Comparison of ENCODE assay signal across 21 cellular contexts in the genomic region with DNA sequence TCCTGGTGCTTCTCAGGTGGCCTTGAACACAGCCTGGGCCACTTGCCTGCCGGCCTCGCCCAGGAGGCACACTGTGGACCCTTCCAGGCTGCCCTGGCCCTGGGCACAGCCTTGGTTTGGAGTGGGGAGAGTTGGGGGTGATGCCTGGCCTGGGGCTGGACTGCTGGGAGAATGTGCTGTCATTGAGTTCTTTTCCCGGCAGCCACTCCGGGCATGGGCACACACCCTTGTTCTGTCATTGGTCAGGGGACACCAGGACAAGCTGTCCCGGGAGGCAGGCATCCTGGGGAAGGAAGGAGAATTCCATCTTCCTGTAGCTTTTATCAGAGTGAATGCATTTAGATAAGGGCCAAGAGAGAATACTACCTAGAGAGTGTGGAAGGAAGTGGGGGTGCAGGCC.
"Had no signal": no experiment of that assay in that cellular context is flagged by ENCODE, and none has a peak within 500 bp of the region (broad histone marks: within the 10 kb centered on the region; RNA-seq: fewer than 3 reads in every experiment).

No MANE protein-coding gene starts in this region.

- H3K9me3 Mint-ChIP-seq: activated B cell treated with CpG ODN at 0.5 μM for 24 hours; activated naive CD8-positive, alpha-beta T cell treated with anti-CD3 and anti-CD28 coated beads for 36 hours; central memory CD8-positive, alpha-beta T cell; effector memory CD8-positive, alpha-beta T cell; memory B cell; stimulated activated naive CD8-positive, alpha-beta T cell treated with anti-CD3 and anti-CD28 coated beads, Interleukin-15, amount 100 ng/mL, for 72 hours; T-helper 1 cell treated with Interleukin-12 subunit alpha and Interleukin-12 subunit beta and Interleukin-4 antibody, amounts not matched to agents 30 μg/mL and 1 μg/mL, for 36 hours had no signal

- H3K27me3 ChIP-seq: dorsolateral prefrontal cortex, tibial artery, uterus had no signal

- H3K27ac ChIP-seq: dorsolateral prefrontal cortex, epithelial cell of prostate, tibial artery, uterus had no signal

- H3K36me3 Mint-ChIP-seq: activated naive CD8-positive, alpha-beta T cell treated with anti-CD3 and anti-CD28 coated beads for 36 hours; memory B cell had no signal

- DNase-seq: activated B cell treated with CpG ODN at 0.5 μM for 24 hours; activated CD4-positive, alpha-beta T cell treated with anti-CD3 and anti-CD28 coated beads for 36 hours; activated CD4-positive, alpha-beta T cell treated with anti-CD3 and anti-CD28 coated beads, Interleukin-2, amount 50 U/mL, for 48 hours; activated naive CD4-positive, alpha-beta T cell treated with Interleukin-2 at 50 U/mL for 16 hours; activated naive CD8-positive, alpha-beta T cell treated with anti-CD3 and anti-CD28 coated beads for 36 hours; activated T-cell treated with anti-CD3 and anti-CD28 coated beads, Interleukin-2, amount 50 U/mL, for 48 hours; dorsolateral prefrontal cortex; effector memory CD8-positive, alpha-beta T cell; mucosa of descending colon; stimulated activated CD4-positive, alpha-beta T cell treated with anti-CD3 and anti-CD28 coated beads, Interleukin-4, amount 100 ng/mL, for 1 hour; stimulated activated naive CD8-positive, alpha-beta T cell treated with anti-CD3 and anti-CD28 coated beads, Interleukin-15, amount 100 ng/mL, for 72 hours; T1000; uterus had no signal

- ATAC-seq: activated CD4-positive, alpha-beta T cell treated with anti-CD3 and anti-CD28 coated beads for 36 hours; effector memory CD8-positive, alpha-beta T cell; mucosa of descending colon; stimulated activated naive CD8-positive, alpha-beta T cell treated with anti-CD3 and anti-CD28 coated beads, Interleukin-15, amount 100 ng/mL, for 72 hours had no signal

- H3K27ac Mint-ChIP-seq: activated B cell treated with CpG ODN at 0.5 μM for 24 hours; activated CD4-positive, alpha-beta T cell treated with anti-CD3 and anti-CD28 coated beads for 36 hours; activated naive CD8-positive, alpha-beta T cell treated with anti-CD3 and anti-CD28 coated beads for 36 hours; memory B cell; T-helper 1 cell treated with Interleukin-12 subunit alpha and Interleukin-12 subunit beta and Interleukin-4 antibody, amounts not matched to agents 30 μg/mL and 1 μg/mL, for 36 hours had no signal

- H3K36me3 ChIP-seq: tibial artery, uterus had no signal

- H3K27me3 Mint-ChIP-seq: activated B cell treated with CpG ODN at 0.5 μM for 24 hours; activated CD4-positive, alpha-beta T cell treated with anti-CD3 and anti-CD28 coated beads for 36 hours; activated naive CD8-positive, alpha-beta T cell treated with anti-CD3 and anti-CD28 coated beads for 36 hours; central memory CD8-positive, alpha-beta T cell; effector memory CD8-positive, alpha-beta T cell; memory B cell; stimulated activated naive CD8-positive, alpha-beta T cell treated with anti-CD3 and anti-CD28 coated beads, Interleukin-15, amount 100 ng/mL, for 72 hours had no signal

- H3K4me3 Mint-ChIP-seq: activated B cell treated with CpG ODN at 0.5 μM for 24 hours; activated CD4-positive, alpha-beta T cell treated with anti-CD3 and anti-CD28 coated beads for 36 hours; activated naive CD8-positive, alpha-beta T cell treated with anti-CD3 and anti-CD28 coated beads for 36 hours; central memory CD8-positive, alpha-beta T cell; effector memory CD8-positive, alpha-beta T cell; memory B cell; stimulated activated naive CD8-positive, alpha-beta T cell treated with anti-CD3 and anti-CD28 coated beads, Interleukin-15, amount 100 ng/mL, for 72 hours; T-helper 1 cell treated with Interleukin-12 subunit alpha and Interleukin-12 subunit beta and Interleukin-4 antibody, amounts not matched to agents 30 μg/mL and 1 μg/mL, for 36 hours had no signal

- H3K4me1 ChIP-seq: uterus had no signal

- H3K4me3 ChIP-seq: dorsolateral prefrontal cortex, mucosa of descending colon, tibial artery, uterus had no signal

- FAIRE-seq: astrocyte, colon, keratinocyte had no signal

- H3K9me3 ChIP-seq: mucosa of descending colon, tibial artery, uterus had no signal

- H3K4me1 Mint-ChIP-seq: activated B cell treated with CpG ODN at 0.5 μM for 24 hours; activated CD4-positive, alpha-beta T cell treated with anti-CD3 and anti-CD28 coated beads for 36 hours; memory B cell had no signal
